22 cellular contexts compared by ENCODE assay signal in genomic region chr2:156787517-156787916, GRCh38.
DNase-seq lines count a peak whose midpoint lies in the region; ATAC-seq and TF ChIP-seq lines count a peak whose summit lies in the region.
"Had no signal": no experiment of that assay in that cellular context is flagged by ENCODE, and none has a peak within 500 bp of the region (broad histone marks: within the 10 kb centered on the region; RNA-seq: fewer than 3 reads in every experiment).

No MANE protein-coding gene starts in this region.

- no peak overlapping the region for H3K18ac ChIP-seq in mesendoderm (ENCODE audit: low read length)

- H3K27me3 ChIP-seq in heart right ventricle = no peaks in the 10 kb centered on the region
- no peaks in the 10 kb centered on the region for H3K27me3 ChIP-seq in mesendoderm (ENCODE audit: insufficient read depth, low read length, poor library complexity)
- H3K27me3 ChIP-seq: BLaER1, MG63 had no signal

- no peaks in the 10 kb centered on the region for H3K4me1 ChIP-seq in heart right ventricle
- H3K4me1 ChIP-seq in mesendoderm (ENCODE audit: control insufficient read depth, low read depth, low read length) = no peaks in the 10 kb centered on the region
- H3K4me1 ChIP-seq: BLaER1 had no signal

- no peaks in the 10 kb centered on the region for H3K79me2 ChIP-seq in mesendoderm (ENCODE audit: control insufficient read depth, insufficient read depth, low read length)

- no peaks in the 10 kb centered on the region for H3K79me1 ChIP-seq in mesendoderm (ENCODE audit: low read length)

- no peak overlapping the region for H4K5ac ChIP-seq in mesendoderm (ENCODE audit: low read length)

- H2BK15ac ChIP-seq in mesendoderm (replicated peaks; ENCODE audit: low read depth) = no peak overlapping the region

- intact Hi-C loops in heart right ventricle (cut with DNase I) = no loop called here

- 58 to 68% methylated on average over 2 of the region's 2 CpGs for WGBS in heart right ventricle, 2 donors
- WGBS in mesendoderm (ENCODE audit: extremely low coverage, insufficient coverage, low lambda C conversion rate) = no CpG with 5 or more reads among the region's 2 CpGs

- no peak overlapping the region for H4K8ac ChIP-seq in mesendoderm (ENCODE audit: low read depth, low read length)

- H3K56ac ChIP-seq in mesendoderm (ENCODE audit: low read length) = no peak overlapping the region

- H3K4me3 ChIP-seq in heart right ventricle (peak overlapping the region in 1 of 10 donors; percentile 16), mesendoderm (ENCODE audit: low read length) (no peak overlapping the region)
- H3K4me3 ChIP-seq: BLaER1, GM23248, MG63 had no signal

- H3K4me2 ChIP-seq in mesendoderm (ENCODE audit: low read length) = no peak overlapping the region
- H3K4me2 ChIP-seq: BLaER1, SK-N-SH had no signal

- H3K9ac ChIP-seq in mesendoderm (ENCODE audit: low read length) = no peak overlapping the region
- H3K9ac ChIP-seq: BLaER1, GM23248, SK-N-SH had no signal

- no peak overlapping the region for H2BK5ac ChIP-seq in mesendoderm (ENCODE audit: low read length)

- no peak overlapping the region for H3K4ac ChIP-seq in mesendoderm (ENCODE audit: low read depth, low read length)

- no peaks in the 10 kb centered on the region for H3K9me3 ChIP-seq in heart right ventricle
- H3K9me3 ChIP-seq: BLaER1, MG63, SK-N-SH had no signal

- H3K27ac ChIP-seq in heart right ventricle = peak overlapping the region in 3 of 10 donors; percentile 47 to 54 (median 54)
- no peak overlapping the region for H3K27ac ChIP-seq in mesendoderm (ENCODE audit: low read depth, low read length)
- H3K27ac ChIP-seq: BLaER1, GM23248 had no signal

- no peak overlapping the region for H2AK5ac ChIP-seq in mesendoderm (ENCODE audit: low read length)

- TF ChIP-seq CTCF in heart right ventricle (IDR thresholded peaks at IDR 0.05) = no peak

- H3K23ac ChIP-seq in mesendoderm (ENCODE audit: low read length) = no peak overlapping the region

- H2BK120ac ChIP-seq in mesendoderm (ENCODE audit: low read depth, low read length) = peak overlapping the region; percentile 45

- ATAC-seq in heart right ventricle (peak; percentile 46 to 96 (median 80)), HG03196 (IDR thresholded peaks at IDR 0.05; ENCODE audit: unreplicated experiment) (no peak)
- ATAC-seq: Panc1 had no signal

- H3K36me3 ChIP-seq in heart right ventricle (no peaks in the 10 kb centered on the region), mesendoderm (ENCODE audit: control insufficient read depth, insufficient read depth, low read length) (no peaks in the 10 kb centered on the region)
- H3K36me3 ChIP-seq: BLaER1, MG63 had no signal

- DNase-seq in NCI-H2171 treated with DMSO at 0.1 percent for 48 hours (lab: John Stamatoyannopoulos, UW) (peak; percentile 64), NCI-H2171 (lab: John Stamatoyannopoulos, UW) (no peak), heart right ventricle (no peak), mesendoderm (no peak), NCI-H2107 (lab: John Stamatoyannopoulos, UW) (no peak), NCI-H2029 (lab: John Stamatoyannopoulos, UW) (no peak)
- DNase-seq: CD4-positive, CD25-positive, alpha-beta regulatory T cell; DMS53; GM23248; H9; IMR-90; KG1; MG63; NCI-H2029 treated with DMSO at 0.1 percent for 48 hours; NCI-H446; NCI-H524 treated with DMSO at 0.1 percent for 48 hours; NCI-H774; SK-N-SH; SW 1271 had no signal
